Comparison of ENCODE assay signal across 2 cellular contexts in the genomic region with DNA sequence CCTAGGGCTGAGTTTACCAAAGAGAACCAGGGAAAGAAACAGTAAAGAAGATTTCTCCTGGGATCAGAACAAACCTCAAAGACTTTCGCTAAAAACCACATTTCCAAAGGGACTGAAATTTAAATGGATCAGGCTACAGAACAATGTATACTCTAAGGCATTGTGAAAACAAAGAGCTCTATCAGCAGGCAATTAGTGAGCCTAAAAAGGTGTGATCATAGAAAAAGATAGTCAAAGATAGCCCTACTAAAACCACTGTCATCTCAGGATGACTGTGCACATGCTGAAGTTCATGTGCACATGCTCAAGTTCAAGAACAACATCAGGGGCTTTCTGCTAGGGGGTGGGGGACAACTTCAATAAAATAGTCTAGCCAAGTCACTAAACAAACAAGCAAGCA.
TF ChIP-seq lines count a peak whose summit lies in the region.

No MANE protein-coding gene starts in this region.

TF ChIP-seq in GM12878, 131 proteins besides CTCF, POLR2A, EP300 and RAD21 (continued from another document and continues in another):
- TF ChIP-seq, protein P1, sequence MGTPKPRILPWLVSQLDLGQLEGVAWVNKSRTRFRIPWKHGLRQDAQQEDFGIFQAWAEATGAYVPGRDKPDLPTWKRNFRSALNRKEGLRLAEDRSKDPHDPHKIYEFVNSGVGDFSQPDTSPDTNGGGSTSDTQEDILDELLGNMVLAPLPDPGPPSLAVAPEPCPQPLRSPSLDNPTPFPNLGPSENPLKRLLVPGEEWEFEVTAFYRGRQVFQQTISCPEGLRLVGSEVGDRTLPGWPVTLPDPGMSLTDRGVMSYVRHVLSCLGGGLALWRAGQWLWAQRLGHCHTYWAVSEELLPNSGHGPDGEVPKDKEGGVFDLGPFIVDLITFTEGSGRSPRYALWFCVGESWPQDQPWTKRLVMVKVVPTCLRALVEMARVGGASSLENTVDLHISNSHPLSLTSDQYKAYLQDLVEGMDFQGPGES (IDR thresholded peaks at IDR 0.05) = no peak
- no peak for TF ChIP-seq ZNF207 (IDR thresholded peaks at IDR 0.05; ENCODE audit: borderline replicate concordance)
- TF ChIP-seq, protein P2, sequence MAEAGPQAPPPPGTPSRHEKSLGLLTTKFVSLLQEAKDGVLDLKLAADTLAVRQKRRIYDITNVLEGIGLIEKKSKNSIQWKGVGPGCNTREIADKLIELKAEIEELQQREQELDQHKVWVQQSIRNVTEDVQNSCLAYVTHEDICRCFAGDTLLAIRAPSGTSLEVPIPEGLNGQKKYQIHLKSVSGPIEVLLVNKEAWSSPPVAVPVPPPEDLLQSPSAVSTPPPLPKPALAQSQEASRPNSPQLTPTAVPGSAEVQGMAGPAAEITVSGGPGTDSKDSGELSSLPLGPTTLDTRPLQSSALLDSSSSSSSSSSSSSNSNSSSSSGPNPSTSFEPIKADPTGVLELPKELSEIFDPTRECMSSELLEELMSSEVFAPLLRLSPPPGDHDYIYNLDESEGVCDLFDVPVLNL (IDR thresholded peaks at IDR 0.05; ENCODE audit: low read depth, low read length) = no peak
- TF ChIP-seq LARP7 (IDR thresholded peaks at IDR 0.05) = no peak
- peak; percentile 86 for TF ChIP-seq BCL11A (IDR thresholded peaks at IDR 0.05; ENCODE audit: low read depth, low read length)
- TF ChIP-seq, protein P3, sequence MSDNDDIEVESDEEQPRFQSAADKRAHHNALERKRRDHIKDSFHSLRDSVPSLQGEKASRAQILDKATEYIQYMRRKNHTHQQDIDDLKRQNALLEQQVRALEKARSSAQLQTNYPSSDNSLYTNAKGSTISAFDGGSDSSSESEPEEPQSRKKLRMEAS (IDR thresholded peaks at IDR 0.05; ENCODE audit: low read depth, low read length) = no peak
- no peak for TF ChIP-seq SP1 (IDR thresholded peaks at IDR 0.05; ENCODE audit: low read depth, low read length)
- TF ChIP-seq, protein P4, sequence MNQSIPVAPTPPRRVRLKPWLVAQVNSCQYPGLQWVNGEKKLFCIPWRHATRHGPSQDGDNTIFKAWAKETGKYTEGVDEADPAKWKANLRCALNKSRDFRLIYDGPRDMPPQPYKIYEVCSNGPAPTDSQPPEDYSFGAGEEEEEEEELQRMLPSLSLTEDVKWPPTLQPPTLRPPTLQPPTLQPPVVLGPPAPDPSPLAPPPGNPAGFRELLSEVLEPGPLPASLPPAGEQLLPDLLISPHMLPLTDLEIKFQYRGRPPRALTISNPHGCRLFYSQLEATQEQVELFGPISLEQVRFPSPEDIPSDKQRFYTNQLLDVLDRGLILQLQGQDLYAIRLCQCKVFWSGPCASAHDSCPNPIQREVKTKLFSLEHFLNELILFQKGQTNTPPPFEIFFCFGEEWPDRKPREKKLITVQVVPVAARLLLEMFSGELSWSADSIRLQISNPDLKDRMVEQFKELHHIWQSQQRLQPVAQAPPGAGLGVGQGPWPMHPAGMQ (IDR thresholded peaks at IDR 0.05; ENCODE audit: borderline replicate concordance) = no peak
- TF ChIP-seq, protein P5, sequence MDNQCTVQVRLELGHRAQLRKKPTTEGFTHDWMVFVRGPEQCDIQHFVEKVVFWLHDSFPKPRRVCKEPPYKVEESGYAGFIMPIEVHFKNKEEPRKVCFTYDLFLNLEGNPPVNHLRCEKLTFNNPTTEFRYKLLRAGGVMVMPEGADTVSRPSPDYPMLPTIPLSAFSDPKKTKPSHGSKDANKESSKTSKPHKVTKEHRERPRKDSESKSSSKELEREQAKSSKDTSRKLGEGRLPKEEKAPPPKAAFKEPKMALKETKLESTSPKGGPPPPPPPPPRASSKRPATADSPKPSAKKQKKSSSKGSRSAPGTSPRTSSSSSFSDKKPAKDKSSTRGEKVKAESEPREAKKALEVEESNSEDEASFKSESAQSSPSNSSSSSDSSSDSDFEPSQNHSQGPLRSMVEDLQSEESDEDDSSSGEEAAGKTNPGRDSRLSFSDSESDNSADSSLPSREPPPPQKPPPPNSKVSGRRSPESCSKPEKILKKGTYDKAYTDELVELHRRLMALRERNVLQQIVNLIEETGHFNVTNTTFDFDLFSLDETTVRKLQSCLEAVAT (IDR thresholded peaks at IDR 0.05) = 0 out of 2 replicates have a peak, but pooled peaks have one; percentile 36
- no peak for TF ChIP-seq SUPT20H (IDR thresholded peaks at IDR 0.05; ENCODE audit: borderline replicate concordance, control insufficient read depth, low read depth, low read length)
- TF ChIP-seq HCFC1 (IDR thresholded peaks at IDR 0.05; ENCODE audit: low read length) = no peak
- peak; percentile 70; the same call in 1 of the 2 replicates for TF ChIP-seq JUND (IDR thresholded peaks at IDR 0.05; ENCODE audit: low read depth, low read length)
- TF ChIP-seq NR2F1 (conservative IDR thresholded peaks at IDR 0.05) = peak; percentile 48; the same call in 1 of the 2 replicates
- TF ChIP-seq, protein P6, sequence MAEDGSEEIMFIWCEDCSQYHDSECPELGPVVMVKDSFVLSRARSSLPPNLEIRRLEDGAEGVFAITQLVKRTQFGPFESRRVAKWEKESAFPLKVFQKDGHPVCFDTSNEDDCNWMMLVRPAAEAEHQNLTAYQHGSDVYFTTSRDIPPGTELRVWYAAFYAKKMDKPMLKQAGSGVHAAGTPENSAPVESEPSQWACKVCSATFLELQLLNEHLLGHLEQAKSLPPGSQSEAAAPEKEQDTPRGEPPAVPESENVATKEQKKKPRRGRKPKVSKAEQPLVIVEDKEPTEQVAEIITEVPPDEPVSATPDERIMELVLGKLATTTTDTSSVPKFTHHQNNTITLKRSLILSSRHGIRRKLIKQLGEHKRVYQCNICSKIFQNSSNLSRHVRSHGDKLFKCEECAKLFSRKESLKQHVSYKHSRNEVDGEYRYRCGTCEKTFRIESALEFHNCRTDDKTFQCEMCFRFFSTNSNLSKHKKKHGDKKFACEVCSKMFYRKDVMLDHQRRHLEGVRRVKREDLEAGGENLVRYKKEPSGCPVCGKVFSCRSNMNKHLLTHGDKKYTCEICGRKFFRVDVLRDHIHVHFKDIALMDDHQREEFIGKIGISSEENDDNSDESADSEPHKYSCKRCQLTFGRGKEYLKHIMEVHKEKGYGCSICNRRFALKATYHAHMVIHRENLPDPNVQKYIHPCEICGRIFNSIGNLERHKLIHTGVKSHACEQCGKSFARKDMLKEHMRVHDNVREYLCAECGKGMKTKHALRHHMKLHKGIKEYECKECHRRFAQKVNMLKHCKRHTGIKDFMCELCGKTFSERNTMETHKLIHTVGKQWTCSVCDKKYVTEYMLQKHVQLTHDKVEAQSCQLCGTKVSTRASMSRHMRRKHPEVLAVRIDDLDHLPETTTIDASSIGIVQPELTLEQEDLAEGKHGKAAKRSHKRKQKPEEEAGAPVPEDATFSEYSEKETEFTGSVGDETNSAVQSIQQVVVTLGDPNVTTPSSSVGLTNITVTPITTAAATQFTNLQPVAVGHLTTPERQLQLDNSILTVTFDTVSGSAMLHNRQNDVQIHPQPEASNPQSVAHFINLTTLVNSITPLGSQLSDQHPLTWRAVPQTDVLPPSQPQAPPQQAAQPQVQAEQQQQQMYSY (CRISPR knock-in tag; IDR thresholded peaks at IDR 0.05) = no peak
- no peak for TF ChIP-seq TAF1 (IDR thresholded peaks at IDR 0.05; ENCODE audit: borderline replicate concordance, low read depth, low read length)
- no peak for TF ChIP-seq CBFB (IDR thresholded peaks at IDR 0.05; ENCODE audit: low read depth)
- TF ChIP-seq JUNB (IDR thresholded peaks at IDR 0.05) = peak; percentile 24; the same call in 1 of the 2 replicates

TF ChIP-seq in WTC11, 78 proteins besides CTCF, POLR2A, EP300 and RAD21 (continued from another document):
- TF ChIP-seq, protein P7, sequence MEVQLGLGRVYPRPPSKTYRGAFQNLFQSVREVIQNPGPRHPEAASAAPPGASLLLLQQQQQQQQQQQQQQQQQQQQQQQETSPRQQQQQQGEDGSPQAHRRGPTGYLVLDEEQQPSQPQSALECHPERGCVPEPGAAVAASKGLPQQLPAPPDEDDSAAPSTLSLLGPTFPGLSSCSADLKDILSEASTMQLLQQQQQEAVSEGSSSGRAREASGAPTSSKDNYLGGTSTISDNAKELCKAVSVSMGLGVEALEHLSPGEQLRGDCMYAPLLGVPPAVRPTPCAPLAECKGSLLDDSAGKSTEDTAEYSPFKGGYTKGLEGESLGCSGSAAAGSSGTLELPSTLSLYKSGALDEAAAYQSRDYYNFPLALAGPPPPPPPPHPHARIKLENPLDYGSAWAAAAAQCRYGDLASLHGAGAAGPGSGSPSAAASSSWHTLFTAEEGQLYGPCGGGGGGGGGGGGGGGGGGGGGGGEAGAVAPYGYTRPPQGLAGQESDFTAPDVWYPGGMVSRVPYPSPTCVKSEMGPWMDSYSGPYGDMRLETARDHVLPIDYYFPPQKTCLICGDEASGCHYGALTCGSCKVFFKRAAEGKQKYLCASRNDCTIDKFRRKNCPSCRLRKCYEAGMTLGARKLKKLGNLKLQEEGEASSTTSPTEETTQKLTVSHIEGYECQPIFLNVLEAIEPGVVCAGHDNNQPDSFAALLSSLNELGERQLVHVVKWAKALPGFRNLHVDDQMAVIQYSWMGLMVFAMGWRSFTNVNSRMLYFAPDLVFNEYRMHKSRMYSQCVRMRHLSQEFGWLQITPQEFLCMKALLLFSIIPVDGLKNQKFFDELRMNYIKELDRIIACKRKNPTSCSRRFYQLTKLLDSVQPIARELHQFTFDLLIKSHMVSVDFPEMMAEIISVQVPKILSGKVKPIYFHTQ (CRISPR knock-in tag; IDR thresholded peaks at IDR 0.05) = no peak
- TF ChIP-seq GABPB1 (CRISPR knock-in tag; IDR thresholded peaks at IDR 0.05) (no peak), FOXP1 (CRISPR knock-in tag; IDR thresholded peaks at IDR 0.05; ENCODE audit: borderline replicate concordance) (no peak), CREB1 (CRISPR knock-in tag; IDR thresholded peaks at IDR 0.05) (no peak), TCF7 (CRISPR knock-in tag; IDR thresholded peaks at IDR 0.05; ENCODE audit: low read depth) (no peak), JUN (CRISPR knock-in tag; IDR thresholded peaks at IDR 0.05) (no peak), EMX1 (CRISPR knock-in tag; IDR thresholded peaks at IDR 0.05) (no peak), GTF2I (CRISPR knock-in tag; conservative IDR thresholded peaks at IDR 0.05) (no peak), NFATC4 (CRISPR knock-in tag; IDR thresholded peaks at IDR 0.05) (no peak), NR1H2 (CRISPR knock-in tag; IDR thresholded peaks at IDR 0.05) (no peak), SOX15 (CRISPR knock-in tag; IDR thresholded peaks at IDR 0.05) (no peak)
- TF ChIP-seq, protein P8, sequence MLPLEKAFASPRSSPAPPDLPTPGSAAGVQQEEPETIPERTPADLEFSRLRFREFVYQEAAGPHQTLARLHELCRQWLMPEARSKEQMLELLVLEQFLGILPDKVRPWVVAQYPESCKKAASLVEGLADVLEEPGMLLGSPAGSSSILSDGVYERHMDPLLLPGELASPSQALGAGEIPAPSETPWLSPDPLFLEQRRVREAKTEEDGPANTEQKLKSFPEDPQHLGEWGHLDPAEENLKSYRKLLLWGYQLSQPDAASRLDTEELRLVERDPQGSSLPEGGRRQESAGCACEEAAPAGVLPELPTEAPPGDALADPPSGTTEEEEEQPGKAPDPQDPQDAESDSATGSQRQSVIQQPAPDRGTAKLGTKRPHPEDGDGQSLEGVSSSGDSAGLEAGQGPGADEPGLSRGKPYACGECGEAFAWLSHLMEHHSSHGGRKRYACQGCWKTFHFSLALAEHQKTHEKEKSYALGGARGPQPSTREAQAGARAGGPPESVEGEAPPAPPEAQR (CRISPR knock-in tag; IDR thresholded peaks at IDR 0.05) = no peak
- TF ChIP-seq, protein P6 (CRISPR knock-in tag; IDR thresholded peaks at IDR 0.05) = no peak
